ENCODE assay signal across 8 cellular contexts in genomic region chr6:42217523-42218367, GRCh38. TPM values are rescaled to one million over a fixed set of nuclear protein-coding genes. Genes with fewer than 3 reads are reported as not detected.
A peak's percentile ranks its signal among the peaks of the same experiment; 100 is the strongest.
DNase-seq lines count a peak whose midpoint lies in the region; ATAC-seq and TF ChIP-seq lines count a peak whose summit lies in the region.

Gene MRPS10, minus strand, starts transcription at chr6:42217861. Its CDS starts 12 bp downstream, at chr6:42217849.

- H3K9me3 Mint-ChIP-seq in activated CD4-positive, alpha-beta memory T cell treated with anti-CD3 and anti-CD28 coated beads for 36 hours: no peaks in the 10 kb centered on the region

- H3K4me1 Mint-ChIP-seq in activated CD4-positive, alpha-beta memory T cell treated with anti-CD3 and anti-CD28 coated beads for 36 hours (ENCODE audit: low read depth): peaks cover 39% of the 10 kb centered on the region

- intact Hi-C loops in activated CD4-positive, alpha-beta memory T cell treated with anti-CD3 and anti-CD28 coated beads for 36 hours (cut with micrococcal nuclease): loop anchor here (1.0 to 5.0 kb wide), 4 partner anchors 295 to 435 kb away; partner anchors contain the start of genes BYSL, MED20 and PRICKLE4
- intact Hi-C loops in right lobe of liver (cut with DNase I): no loop called here

- CTCF ChIA-PET in activated CD4-positive, alpha-beta memory T cell treated with anti-CD3 and anti-CD28 coated beads for 36 hours (lab: Charles Lee): interaction anchor here (0.7 to 2.0 kb wide), 8 partner anchors 113 to 430 kb away, joined by 3 to 18 read pairs (median 4); partner anchors contain the start of genes BYSL, MED20, TOMM6 and UBR2

- no peaks in the 10 kb centered on the region for H3K27me3 Mint-ChIP-seq in activated CD4-positive, alpha-beta memory T cell treated with anti-CD3 and anti-CD28 coated beads for 36 hours

- ATAC-seq in GM19438 (IDR thresholded peaks at IDR 0.05; ENCODE audit: low read depth, unreplicated experiment) (peak; percentile 94), HG03575 (IDR thresholded peaks at IDR 0.05; ENCODE audit: extremely low read depth, insufficient number of reproducible peaks, low FRiP score, unreplicated experiment) (peak; percentile 61), right lobe of liver (peak; percentile 98 to 100 (median 100))

- no peak within 1 kb of the TSS for H3K27ac ChIP-seq in duodenal mucosa (ENCODE audit: low read depth, low read length)
- H3K27ac ChIP-seq in right lobe of liver: peak within 1 kb of the TSS; percentile 3 to 76 (median 35)

- peak within 1 kb of the TSS; percentile 99 for H3K4me3 Mint-ChIP-seq in activated CD4-positive, alpha-beta memory T cell treated with anti-CD3 and anti-CD28 coated beads for 36 hours

- TF ChIP-seq POLR2A in right lobe of liver (IDR thresholded peaks at IDR 0.05): peak; percentile 82

- peak within 1 kb of the TSS; percentile 94 for H3K27ac Mint-ChIP-seq in activated CD4-positive, alpha-beta memory T cell treated with anti-CD3 and anti-CD28 coated beads for 36 hours

- peak within 1 kb of the TSS; percentile 79 to 88 for H3K9ac ChIP-seq in duodenal mucosa (ENCODE audit: low read depth in 1 of 2, low read length in 2 of 2)

- no peak for TF ChIP-seq CTCF in right lobe of liver (IDR thresholded peaks at IDR 0.05)

- H3K36me3 ChIP-seq in duodenal mucosa (ENCODE audit: control insufficient read depth in 1 of 2, insufficient read depth in 2 of 2, low read length in 2 of 2) (peaks cover 7 to 13% of the 10 kb centered on the region in 2 donors), right lobe of liver (peaks cover 0 to 15% (median 4%) of the 10 kb centered on the region in 4 donors)

- H3K27me3 ChIP-seq in duodenal mucosa (ENCODE audit: control insufficient read depth in 1 of 2, insufficient read depth in 2 of 2, low read length in 2 of 2): no peaks in the 10 kb centered on the region
- no peaks in the 10 kb centered on the region for H3K27me3 ChIP-seq in right lobe of liver

- WGBS in right lobe of liver (ENCODE audit: insufficient coverage, low coverage, low lambda C conversion rate, missing lambda C conversion rate): 12% methylated on average over 20 of the region's 29 CpGs

- H3K36me3 Mint-ChIP-seq in activated CD4-positive, alpha-beta memory T cell treated with anti-CD3 and anti-CD28 coated beads for 36 hours: peaks cover 9% of the 10 kb centered on the region

- H3K9me3 ChIP-seq in duodenal mucosa (ENCODE audit: control insufficient read depth in 1 of 2, low read length in 2 of 2) (no peaks in the 10 kb centered on the region), right lobe of liver (no peaks in the 10 kb centered on the region)

- H3K4me3 ChIP-seq in duodenal mucosa (ENCODE audit: low read depth in 1 of 2, low read length in 2 of 2): peak within 1 kb of the TSS; percentile 92 to 93
- peak within 1 kb of the TSS; percentile 62 to 81 (median 69) for H3K4me3 ChIP-seq in right lobe of liver

- peaks cover 0 to 15% of the 10 kb centered on the region in 2 donors for H3K4me1 ChIP-seq in duodenal mucosa (ENCODE audit: control insufficient read depth in 1 of 2, insufficient read depth in 2 of 2, low read length in 2 of 2)
- H3K4me1 ChIP-seq in right lobe of liver: peaks cover 0 to 9% (median 4%) of the 10 kb centered on the region in 4 donors

- POLR2A ChIA-PET in activated CD4-positive, alpha-beta memory T cell treated with anti-CD3 and anti-CD28 coated beads for 36 hours (lab: Charles Lee): interaction anchor here (0.6 to 0.7 kb wide), 3 partner anchors 224 to 429 kb away, joined by 3 to 4 read pairs (median 3); no protein-coding TSS in a partner anchor

- DNase-seq in CD1c-positive myeloid dendritic cell (ENCODE audit: extremely low spot score) (peak; percentile 96), NCI-H82 treated with DMSO at 0.1 percent for 48 hours (lab: John Stamatoyannopoulos, UW; ENCODE audit: unreplicated experiment) (peak; percentile 90), right lobe of liver (peak; percentile 88 to 94 (median 92))
- DNase-seq in activated CD4-positive, alpha-beta memory T cell treated with anti-CD3 and anti-CD28 coated beads for 36 hours: peak; percentile 95
- peak; percentile 87 to 90 for DNase-seq in stimulated activated CD4-positive, alpha-beta T cell treated with anti-CD3 and anti-CD28 coated beads, Interleukin-4, amount 100 ng/mL, for 4 hours

RNA-seq across cellular contexts. Expression of gene MRPS10, which starts in this region (rescaled TPM):
- 10 to 100 TPM; 38.6 to 40.3 TPM for total RNA-seq in activated CD4-positive, alpha-beta memory T cell treated with anti-CD3 and anti-CD28 coated beads for 36 hours
- total RNA-seq in right lobe of liver: 10 to 100 TPM; 17.7 to 35.3 (median 20.1) TPM
